Comparison of ENCODE assay signal across 1 cellular context in genomic region chr12:65960820-65961691, GRCh38.
TF ChIP-seq lines count a peak whose summit lies in the region.

No MANE protein-coding gene starts in this region.

TF ChIP-seq in HepG2, 621 proteins besides CTCF, POLR2A, EP300 and RAD21 (continued from another document and continues in another):
- TF ChIP-seq ZNF512B (CRISPR knock-in tag; IDR thresholded peaks at IDR 0.05; ENCODE audit: borderline replicate concordance) = no peak
- no peak for TF ChIP-seq HIVEP1 (CRISPR knock-in tag; IDR thresholded peaks at IDR 0.05)
- no peak for TF ChIP-seq ZBTB1 (CRISPR knock-in tag; IDR thresholded peaks at IDR 0.05; ENCODE audit: borderline replicate concordance)
- no peak for TF ChIP-seq ZNF138 (CRISPR knock-in tag; IDR thresholded peaks at IDR 0.05; ENCODE audit: low read depth)
- peak; percentile 41; the same call in 1 of the 2 replicates for TF ChIP-seq ZNF788 (CRISPR knock-in tag; IDR thresholded peaks at IDR 0.05; ENCODE audit: borderline replicate concordance)
- TF ChIP-seq BCLAF1 (IDR thresholded peaks at IDR 0.05) = no peak
- no peak for TF ChIP-seq ZBTB40 (IDR thresholded peaks at IDR 0.05)
- TF ChIP-seq ZBTB40 (CRISPR knock-in tag; IDR thresholded peaks at IDR 0.05) = no peak; the same call in 1 of the 2 replicates
- TF ChIP-seq ATRX (CRISPR knock-in tag; IDR thresholded peaks at IDR 0.05; ENCODE audit: borderline replicate concordance) = no peak
- peak; percentile 84; the same call in 1 of the 2 replicates for TF ChIP-seq ETV5 (CRISPR knock-in tag; IDR thresholded peaks at IDR 0.05; ENCODE audit: borderline replicate concordance)
- TF ChIP-seq NAIF1 (CRISPR knock-in tag; IDR thresholded peaks at IDR 0.05; ENCODE audit: borderline replicate concordance) = peak; percentile 56; the same call in 1 of the 2 replicates
- no peak for TF ChIP-seq ZNF720 (CRISPR knock-in tag; IDR thresholded peaks at IDR 0.05)
- no peak for TF ChIP-seq SMARCE1 (IDR thresholded peaks at IDR 0.05; ENCODE audit: borderline replicate concordance)
- no peak for TF ChIP-seq BHLHE40 (IDR thresholded peaks at IDR 0.05; ENCODE audit: low read length)
- TF ChIP-seq CEBPG (CRISPR knock-in tag; IDR thresholded peaks at IDR 0.05) = peak; percentile 53; the same call in 1 of the 2 replicates
- no peak for TF ChIP-seq HNRNPH1 (optimal IDR thresholded peaks at IDR 0.05; ENCODE audit: low read depth, low read length)
- no peak for TF ChIP-seq REXO4 (CRISPR knock-in tag; IDR thresholded peaks at IDR 0.05; ENCODE audit: borderline replicate concordance)
- no peak for TF ChIP-seq USF2 (IDR thresholded peaks at IDR 0.05; ENCODE audit: low read depth, low read length)
- no peak for TF ChIP-seq USF2 (CRISPR knock-in tag; IDR thresholded peaks at IDR 0.05; ENCODE audit: borderline replicate concordance)
- no peak for TF ChIP-seq PBX2 (CRISPR knock-in tag; IDR thresholded peaks at IDR 0.05)
- TF ChIP-seq UBTF (CRISPR knock-in tag; IDR thresholded peaks at IDR 0.05) = no peak; the same call in 1 of the 2 replicates
- TF ChIP-seq MIER3 (CRISPR knock-in tag; IDR thresholded peaks at IDR 0.05; ENCODE audit: borderline replicate concordance) = no peak; the same call in 1 of the 2 replicates
- no peak for TF ChIP-seq SRY (CRISPR knock-in tag; IDR thresholded peaks at IDR 0.05)
- no peak for TF ChIP-seq MLXIP (CRISPR knock-in tag; IDR thresholded peaks at IDR 0.05; ENCODE audit: borderline replicate concordance)
- TF ChIP-seq FOXA3 (CRISPR knock-in tag; IDR thresholded peaks at IDR 0.05) = peak; percentile 64
- TF ChIP-seq PHF8 (CRISPR knock-in tag; IDR thresholded peaks at IDR 0.05) = no peak
- peak; percentile 90 for TF ChIP-seq TBL1XR1 (IDR thresholded peaks at IDR 0.05; ENCODE audit: borderline replicate concordance, low read length, partially characterized antibody)
- TF ChIP-seq ZNF557 (CRISPR knock-in tag; IDR thresholded peaks at IDR 0.05) = no peak
- no peak for TF ChIP-seq CHCHD3 (CRISPR knock-in tag; IDR thresholded peaks at IDR 0.05)
- TF ChIP-seq ZFP36L2 (CRISPR knock-in tag; IDR thresholded peaks at IDR 0.05) = no peak
- no peak for TF ChIP-seq PLRG1 (conservative IDR thresholded peaks at IDR 0.05)
- TF ChIP-seq NCOR1 (IDR thresholded peaks at IDR 0.05; ENCODE audit: borderline replicate concordance, low read length) = peak; percentile 83
- TF ChIP-seq GTF2F1 (IDR thresholded peaks at IDR 0.05; ENCODE audit: low read length) = no peak
- peak; percentile 73 for TF ChIP-seq KDM6A (CRISPR knock-in tag; IDR thresholded peaks at IDR 0.05; ENCODE audit: low read depth)
- TF ChIP-seq PHF20 (CRISPR knock-in tag; IDR thresholded peaks at IDR 0.05) = no peak
